In genomic region chr12:129964826-129965457, GRCh38 we compare ENCODE assay signal across 16 cellular contexts.
"Had no signal": no experiment of that assay in that cellular context is flagged by ENCODE, and none has a peak within 500 bp of the region (broad histone marks: within the 10 kb centered on the region; RNA-seq: fewer than 3 reads in every experiment).

No MANE protein-coding gene starts in this region.

- DNase-seq: activated CD4-positive, alpha-beta T cell treated with anti-CD3 and anti-CD28 coated beads, Interleukin-2, amount 10 ng/mL, durations not matched to agents 24 days and 14 days; activated CD8-positive, alpha-beta memory T cell treated with anti-CD3 and anti-CD28 coated beads, Interleukin-2, amount 50 U/mL, for 4 hours; activated naive CD4-positive, alpha-beta T cell treated with anti-CD3 and anti-CD28 coated beads for 36 hours; activated T-cell treated with anti-CD3 and anti-CD28 coated beads, Interleukin-2, amount 50 U/mL, for 4 hours; central memory CD4-positive, alpha-beta T cell; effector CD4-positive, alpha-beta T cell; heart left ventricle; kidney; left lung; occipital lobe; stimulated activated CD4-positive, alpha-beta T cell treated with anti-CD3 and anti-CD28 coated beads, Interleukin-12 subunit alpha, Interleukin-12 subunit beta, amount 100 ng/mL, for 4 hours; stimulated activated CD4-positive, alpha-beta T cell treated with anti-CD3 and anti-CD28 coated beads, Interleukin-1b, Interleukin-23, amount 100 ng/mL, for 48 hours; stimulated activated CD8-positive, alpha-beta memory T cell treated with anti-CD3 and anti-CD28 coated beads, Interleukin-4, amount 100 ng/mL, for 48 hours; stimulated activated naive CD4-positive, alpha-beta T cell; T1000; thyroid gland had no signal
